Comparison of ENCODE assay signal across 19 cellular contexts in genomic region chr16:51967566-51967965, GRCh38.
DNase-seq lines count a peak whose midpoint lies in the region; ATAC-seq and TF ChIP-seq lines count a peak whose summit lies in the region.
"Had no signal": no experiment of that assay in that cellular context is flagged by ENCODE, and none has a peak within 500 bp of the region (broad histone marks: within the 10 kb centered on the region; RNA-seq: fewer than 3 reads in every experiment).

No MANE protein-coding gene starts in this region.

- peaks cover 0 to 7% of the 10 kb centered on the region in 2 donors for H3K36me3 Mint-ChIP-seq in activated naive CD4-positive, alpha-beta T cell treated with anti-CD3 and anti-CD28 coated beads, Interleukin-2, amount 50 U/mL, for 72 hours

- H4K5ac ChIP-seq in IMR-90 (ENCODE audit: low read depth, low read length): no peak overlapping the region

- H3K18ac ChIP-seq in IMR-90 (ENCODE audit: low read depth, low read length): peak overlapping the region; percentile 98; the same call in 1 of the 2 replicates

- peaks cover 14% of the 10 kb centered on the region for H3K9me1 ChIP-seq in IMR-90 (ENCODE audit: insufficient read depth, low read length)

- H3K4me1 ChIP-seq in IMR-90 (ENCODE audit: control insufficient read depth, insufficient read depth, low read length): peaks cover 15% of the 10 kb centered on the region

- H2BK5ac ChIP-seq in IMR-90 (ENCODE audit: low read depth, low read length, poor library complexity, severe bottlenecking): no peak overlapping the region

- H4K20me1 ChIP-seq in IMR-90 (ENCODE audit: insufficient read depth, low read length): no peaks in the 10 kb centered on the region
- H4K20me1 ChIP-seq: BLaER1 had no signal

- DNase-seq in IMR-90 (no peak), brain pericyte (ENCODE audit: low read depth, low spot score) (peak; percentile 52), left kidney (ENCODE audit: low read depth, low spot score) (peak; percentile 84), smooth muscle cell of the brain vasculature (ENCODE audit: low read depth, low spot score) (peak; percentile 12), left lobe of liver (ENCODE audit: low spot score) (no peak), KG1 (lab: John Stamatoyannopoulos, UW) (no peak), Kasumi-1 (lab: John Stamatoyannopoulos, UW) (no peak)
- DNase-seq in activated naive CD4-positive, alpha-beta T cell treated with anti-CD3 and anti-CD28 coated beads, Interleukin-2, amount 50 U/mL, for 72 hours (ENCODE audit: low spot score in 2 of 2): no peak
- DNase-seq: Calu3; CD4-positive, alpha-beta T cell; COR-L47; DMS53; DMS79 treated with DMSO at 0.1 percent for 48 hours; GF-D8; H9 had no signal

- peak overlapping the region; percentile 98; the same call in 1 of the 2 replicates for H2BK20ac ChIP-seq in IMR-90 (ENCODE audit: low read depth, low read length)

- H3K27me3 ChIP-seq in IMR-90 (ENCODE audit: control insufficient read depth, insufficient read depth, low read length): no peaks in the 10 kb centered on the region
- H3K27me3 ChIP-seq: BLaER1 had no signal

- 56% methylated on average over 1 of the region's 3 CpGs; no CpG with 5 or more reads in 1 of the 2 experiments for WGBS in IMR-90 (ENCODE audit: extremely low coverage in 2 of 2, insufficient read length in 1 of 2), 2 experiments

- no peak overlapping the region for H3K56ac ChIP-seq in IMR-90 (ENCODE audit: extremely low read depth, insufficient read depth, low read length)

- peak overlapping the region in 1 of 2 experiments; percentile 91; a peak in 2 of 4 replicates for H4K8ac ChIP-seq in IMR-90 (ENCODE audit: low read depth in 2 of 2, low read length in 2 of 2)

- no peaks in the 10 kb centered on the region for H3K36me3 ChIP-seq in IMR-90 (ENCODE audit: control insufficient read depth, insufficient read depth, low read length)
- H3K36me3 ChIP-seq: BLaER1 had no signal

- no peak overlapping the region for H2BK15ac ChIP-seq in IMR-90 (ENCODE audit: low read depth, low read length)

- peak overlapping the region; percentile 31; the same call in 1 of the 2 replicates for H2AK5ac ChIP-seq in IMR-90 (ENCODE audit: low read depth, low read length)

- TF ChIP-seq CTCF in IMR-90 (conservative IDR thresholded peaks at IDR 0.05; ENCODE audit: low read depth, low read length): no peak

- H3K27ac Mint-ChIP-seq in activated naive CD4-positive, alpha-beta T cell treated with anti-CD3 and anti-CD28 coated beads, Interleukin-2, amount 50 U/mL, for 72 hours: no peak overlapping the region
- H3K27ac Mint-ChIP-seq: B cell; CD4-positive, alpha-beta T cell; H9 had no signal

- H4K91ac ChIP-seq in IMR-90 (ENCODE audit: insufficient read depth, low read depth, low read length): peak overlapping the region; percentile 88; the same call in 1 of the 2 replicates

- no peaks in the 10 kb centered on the region for H3K9me3 ChIP-seq in IMR-90 (ENCODE audit: control insufficient read depth, insufficient read depth, low read length)
- H3K9me3 ChIP-seq: BLaER1 had no signal

- H3K14ac ChIP-seq in IMR-90 (replicated peaks; ENCODE audit: low read depth, low read length): no peak overlapping the region

- peak overlapping the region; percentile 98 for H2BK120ac ChIP-seq in IMR-90 (ENCODE audit: low read depth, low read length)

- no peak for TF ChIP-seq POLR2A in IMR-90 (IDR thresholded peaks at IDR 0.05; ENCODE audit: low read depth, low read length)

- no peak for TF ChIP-seq RAD21 in IMR-90 (IDR thresholded peaks at IDR 0.05; ENCODE audit: low read length)

- no peak overlapping the region for H2AFZ ChIP-seq in IMR-90 (replicated peaks; ENCODE audit: low read length, poor library complexity)

- BruUV-seq in IMR-90 (replicated peaks; lab: Mats Ljungman, UMichigan): no TSS peak

- H3K27ac ChIP-seq in IMR-90 (ENCODE audit: insufficient read depth, low read length): no peak overlapping the region
- H3K27ac ChIP-seq: BLaER1, C4-2B had no signal

- no peak overlapping the region for H3K4me2 ChIP-seq in IMR-90 (ENCODE audit: low read depth, low read length)
- H3K4me2 ChIP-seq: BLaER1 had no signal

- POLR2A ChIA-PET in IMR-90 (lab: Charles Lee; ENCODE audit: unreplicated experiment): no interaction called here

- no peak for ATAC-seq in IMR-90 (ENCODE audit: low read depth)
- ATAC-seq in left lobe of liver: no peak
- no peak for ATAC-seq in activated naive CD4-positive, alpha-beta T cell treated with anti-CD3 and anti-CD28 coated beads, Interleukin-2, amount 50 U/mL, for 72 hours
- ATAC-seq: HCT116 had no signal

- in situ Hi-C loops in IMR-90 (cut with MboI; ENCODE audit: low sequenced_read_pairs): no loop called here

- no peak overlapping the region for H3K9ac ChIP-seq in IMR-90 (ENCODE audit: low read depth, low read length)
- H3K9ac ChIP-seq: BLaER1 had no signal

- no peak overlapping the region for H3K4me3 ChIP-seq in IMR-90 (ENCODE audit: insufficient read depth, low read depth, low read length)
- H3K4me3 ChIP-seq: BLaER1 had no signal

- H3K4ac ChIP-seq in IMR-90 (ENCODE audit: low read depth, low read length): peak overlapping the region; percentile 92

- CTCF ChIA-PET in IMR-90 (lab: Yijun Ruan, JAX): interaction anchor here (1.2 kb wide), 1 partner anchor 149 kb away, joined by 5 read pairs; no protein-coding TSS in a partner anchor

- H2AK9ac ChIP-seq in IMR-90 (replicated peaks; ENCODE audit: low read depth, low read length, poor library complexity): no peak overlapping the region

- intact Hi-C loops in IMR-90 (cut with micrococcal nuclease): loop anchor here (5.0 kb wide), 1 partner anchor 85 kb away; no protein-coding TSS in a partner anchor

- no peaks in the 10 kb centered on the region for H3K79me1 ChIP-seq in IMR-90 (ENCODE audit: low read depth in 1 of 2, low read length in 2 of 2)

- no peak overlapping the region for H3K23ac ChIP-seq in IMR-90 (ENCODE audit: low read depth, low read length)

- H3K9me3 Mint-ChIP-seq in activated naive CD4-positive, alpha-beta T cell treated with anti-CD3 and anti-CD28 coated beads, Interleukin-2, amount 50 U/mL, for 72 hours: peaks cover 16 to 22% of the 10 kb centered on the region in 2 donors
- H3K9me3 Mint-ChIP-seq: CD4-positive, alpha-beta T cell; H9 had no signal

- dilution Hi-C loops in IMR-90 (cut with HindIII; ENCODE audit: low sequenced_read_pairs, unreplicated experiment): no loop called here

TF ChIP-seq in IMR-90, 13 proteins besides CTCF, POLR2A, EP300 and RAD21:
- TF ChIP-seq, protein P1, sequence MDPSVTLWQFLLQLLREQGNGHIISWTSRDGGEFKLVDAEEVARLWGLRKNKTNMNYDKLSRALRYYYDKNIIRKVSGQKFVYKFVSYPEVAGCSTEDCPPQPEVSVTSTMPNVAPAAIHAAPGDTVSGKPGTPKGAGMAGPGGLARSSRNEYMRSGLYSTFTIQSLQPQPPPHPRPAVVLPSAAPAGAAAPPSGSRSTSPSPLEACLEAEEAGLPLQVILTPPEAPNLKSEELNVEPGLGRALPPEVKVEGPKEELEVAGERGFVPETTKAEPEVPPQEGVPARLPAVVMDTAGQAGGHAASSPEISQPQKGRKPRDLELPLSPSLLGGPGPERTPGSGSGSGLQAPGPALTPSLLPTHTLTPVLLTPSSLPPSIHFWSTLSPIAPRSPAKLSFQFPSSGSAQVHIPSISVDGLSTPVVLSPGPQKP (IDR thresholded peaks at IDR 0.05; ENCODE audit: borderline replicate concordance, low read depth, low read length): no peak
- no peak for TF ChIP-seq FOS (IDR thresholded peaks at IDR 0.05; ENCODE audit: low read depth, low read length)
- no peak for TF ChIP-seq CEBPB (IDR thresholded peaks at IDR 0.05; ENCODE audit: low read depth, low read length)
- no peak for TF ChIP-seq RFX5 (IDR thresholded peaks at IDR 0.05; ENCODE audit: low read depth, low read length)
- no peak for TF ChIP-seq SMC3 (IDR thresholded peaks at IDR 0.05; ENCODE audit: low read depth, low read length)
- TF ChIP-seq MAFK (IDR thresholded peaks at IDR 0.05; ENCODE audit: low read depth, low read length): no peak
- no peak for TF ChIP-seq MAZ (IDR thresholded peaks at IDR 0.05; ENCODE audit: borderline replicate concordance, low read depth, low read length)
- TF ChIP-seq BHLHE40 (IDR thresholded peaks at IDR 0.05; ENCODE audit: low read depth, low read length): no peak
- TF ChIP-seq RCOR1 (IDR thresholded peaks at IDR 0.05; ENCODE audit: insufficient replicate concordance, low read length): no peak
- TF ChIP-seq, protein P2, sequence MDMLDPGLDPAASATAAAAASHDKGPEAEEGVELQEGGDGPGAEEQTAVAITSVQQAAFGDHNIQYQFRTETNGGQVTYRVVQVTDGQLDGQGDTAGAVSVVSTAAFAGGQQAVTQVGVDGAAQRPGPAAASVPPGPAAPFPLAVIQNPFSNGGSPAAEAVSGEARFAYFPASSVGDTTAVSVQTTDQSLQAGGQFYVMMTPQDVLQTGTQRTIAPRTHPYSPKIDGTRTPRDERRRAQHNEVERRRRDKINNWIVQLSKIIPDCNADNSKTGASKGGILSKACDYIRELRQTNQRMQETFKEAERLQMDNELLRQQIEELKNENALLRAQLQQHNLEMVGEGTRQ (IDR thresholded peaks at IDR 0.05; ENCODE audit: low read depth, low read length): no peak
- no peak for TF ChIP-seq NFE2L2 (IDR thresholded peaks at IDR 0.05; ENCODE audit: low read depth, low read length)
- no peak for TF ChIP-seq CHD1 (IDR thresholded peaks at IDR 0.05; ENCODE audit: low read depth, low read length)
- no peak for TF ChIP-seq MXI1 (IDR thresholded peaks at IDR 0.05; ENCODE audit: borderline replicate concordance, low read depth, low read length)

Comparison
In these comparisons a context has a peak if more than half of its experiments do, and no peak if none do; other contexts are left out.
1. DNase-seq: peak in brain pericyte (single experiment), left kidney (single experiment) and smooth muscle cell of the brain vasculature (single experiment); none in IMR-90 (single experiment), left lobe of liver (single experiment), KG1 (single experiment), activated naive CD4-positive, alpha-beta T cell treated with anti-CD3 and anti-CD28 coated beads, Interleukin-2, amount 50 U/mL, for 72 hours (0 of 2) and Kasumi-1 (0 of 2).